In genomic region chr1:198185759-198186158, GRCh38 we compare ENCODE assay signal across 13 cellular contexts. TPM values are rescaled to one million over a fixed set of nuclear protein-coding genes. Genes with fewer than 3 reads are reported as not detected.
A peak's percentile ranks its signal among the peaks of the same experiment; 100 is the strongest.
DNase-seq lines count a peak whose midpoint lies in the region; ATAC-seq and TF ChIP-seq lines count a peak whose summit lies in the region.
"Had no signal": no experiment of that assay in that cellular context is flagged by ENCODE, and none has a peak within 500 bp of the region (broad histone marks: within the 10 kb centered on the region; RNA-seq: fewer than 3 reads in every experiment).

No MANE protein-coding gene starts in this region.

- no peak for DNase-seq in CD4-positive, alpha-beta memory T cell
- DNase-seq in activated CD4-positive, alpha-beta memory T cell treated with anti-CD3 and anti-CD28 coated beads, Interleukin-2, amount 10 ng/mL, durations not matched to agents 7 days and 5 days = no peak
- no peak for DNase-seq in Peyer's patch
- no peak for DNase-seq in ovary
- DNase-seq in lower lobe of right lung = no peak
- DNase-seq in vagina (ENCODE audit: extremely low spot score in 2 of 2) = no peak
- DNase-seq: C1 segment of cervical spinal cord; central memory CD4-positive, alpha-beta T cell; NCI-H510A; pancreas; stimulated activated CD4-positive, alpha-beta T cell treated with anti-CD3 and anti-CD28 coated beads, Interleukin-2, amount 100 ng/mL, for 48 hours had no signal

- H3K4me1 Mint-ChIP-seq in CD4-positive, alpha-beta memory T cell = peaks cover 51 to 83% (median 73%) of the 10 kb centered on the region in 4 donors
- peaks cover 75% of the 10 kb centered on the region for H3K4me1 Mint-ChIP-seq in activated CD4-positive, alpha-beta memory T cell treated with anti-CD3 and anti-CD28 coated beads, Interleukin-2, amount 10 ng/mL, durations not matched to agents 7 days and 5 days

- intact Hi-C loops in CD4-positive, alpha-beta memory T cell (cut with micrococcal nuclease) = loop anchor here (2.0 kb wide), 1 partner anchor 13 kb away; no protein-coding TSS in a partner anchor
- intact Hi-C loops in ovary (cut with DNase I) (no loop called here), lower lobe of right lung (cut with DNase I) (no loop called here), vagina (cut with DNase I) (no loop called here)

- H3K27ac Mint-ChIP-seq in CD4-positive, alpha-beta memory T cell = peak overlapping the region; percentile 49 to 93 (median 76)
- H3K27ac Mint-ChIP-seq in activated CD4-positive, alpha-beta memory T cell treated with anti-CD3 and anti-CD28 coated beads, Interleukin-2, amount 10 ng/mL, durations not matched to agents 7 days and 5 days = peak overlapping the region; percentile 31

- H3K4me1 ChIP-seq in CD4-positive, alpha-beta memory T cell (ENCODE audit: insufficient read depth, low read length) = peaks cover 92% of the 10 kb centered on the region
- H3K4me1 ChIP-seq in Peyer's patch (peaks cover 0 to 30% (median 11%) of the 10 kb centered on the region in 4 donors), ovary (ENCODE audit: insufficient read depth) (peaks cover 11% of the 10 kb centered on the region), lower lobe of right lung (peaks cover 40% of the 10 kb centered on the region), vagina (peaks cover 73% of the 10 kb centered on the region)

- peak; percentile 66 for ATAC-seq in GM18907 (IDR thresholded peaks at IDR 0.05; ENCODE audit: unreplicated experiment)
- ATAC-seq in HG02943 (IDR thresholded peaks at IDR 0.05; ENCODE audit: low read depth, unreplicated experiment) = peak; percentile 59
- no peak for ATAC-seq in lower lobe of right lung
- ATAC-seq: pancreas had no signal

- no peaks in the 10 kb centered on the region for H3K9me3 ChIP-seq in CD4-positive, alpha-beta memory T cell (ENCODE audit: control insufficient read depth in 1 of 2, low read length in 2 of 2)
- H3K9me3 ChIP-seq in Peyer's patch = no peaks in the 10 kb centered on the region
- H3K9me3 ChIP-seq in ovary = no peaks in the 10 kb centered on the region
- no peaks in the 10 kb centered on the region for H3K9me3 ChIP-seq in lower lobe of right lung
- H3K9me3 ChIP-seq in vagina = no peaks in the 10 kb centered on the region
- H3K9me3 ChIP-seq: pancreas had no signal

- CTCF ChIA-PET in CD4-positive, alpha-beta memory T cell (lab: Charles Lee; ENCODE audit: partially characterized antibody) = interaction anchor here (1.0 to 1.5 kb wide), 5 partner anchors 11 to 279 kb away, joined by 3 to 5 read pairs (median 4); partner anchors contain the start of gene NEK7
- CTCF ChIA-PET in activated CD4-positive, alpha-beta memory T cell treated with anti-CD3 and anti-CD28 coated beads, Interleukin-2, amount 10 ng/mL, durations not matched to agents 7 days and 5 days (lab: Charles Lee) = interaction anchor here (1.2 to 1.4 kb wide), 4 partner anchors 14 to 79 kb away, joined by 4 to 5 read pairs (median 4); no protein-coding TSS in a partner anchor

- no peak overlapping the region for H3K27ac ChIP-seq in CD4-positive, alpha-beta memory T cell (ENCODE audit: low read depth, low read length)
- H3K27ac ChIP-seq in Peyer's patch (no peak overlapping the region), ovary (no peak overlapping the region), lower lobe of right lung (no peak overlapping the region), vagina (no peak overlapping the region)
- H3K27ac ChIP-seq: pancreas had no signal

- WGBS in ovary, 3 donors = 56 to 67% (median 63%) methylated on average over 2 of the region's 2 CpGs

- TF ChIP-seq POLR2A in Peyer's patch (IDR thresholded peaks at IDR 0.05) (no peak), ovary (IDR thresholded peaks at IDR 0.05) (no peak), vagina (IDR thresholded peaks at IDR 0.05) (no peak)

- no peaks in the 10 kb centered on the region for H3K27me3 ChIP-seq in CD4-positive, alpha-beta memory T cell (ENCODE audit: insufficient read depth, low read length)
- H3K27me3 ChIP-seq in Peyer's patch (no peaks in the 10 kb centered on the region), ovary (no peaks in the 10 kb centered on the region), lower lobe of right lung (ENCODE audit: low read depth) (no peaks in the 10 kb centered on the region), vagina (no peaks in the 10 kb centered on the region)
- H3K27me3 ChIP-seq: pancreas had no signal

- no peak for TF ChIP-seq EP300 in ovary (IDR thresholded peaks at IDR 0.05)

- H3K27me3 Mint-ChIP-seq in CD4-positive, alpha-beta memory T cell = no peaks in the 10 kb centered on the region
- H3K27me3 Mint-ChIP-seq in activated CD4-positive, alpha-beta memory T cell treated with anti-CD3 and anti-CD28 coated beads, Interleukin-2, amount 10 ng/mL, durations not matched to agents 7 days and 5 days = no peaks in the 10 kb centered on the region

- H3K4me3 ChIP-seq in CD4-positive, alpha-beta memory T cell (ENCODE audit: low read length in 2 of 2) = no peak overlapping the region
- H3K4me3 ChIP-seq in Peyer's patch = no peak overlapping the region
- no peak overlapping the region for H3K4me3 ChIP-seq in ovary
- H3K4me3 ChIP-seq in lower lobe of right lung = no peak overlapping the region
- H3K4me3 ChIP-seq in vagina = no peak overlapping the region
- H3K4me3 ChIP-seq: pancreas had no signal

- H3K4me3 Mint-ChIP-seq in CD4-positive, alpha-beta memory T cell = peak overlapping the region in 7 of 8 donors; percentile 11 to 75 (median 49)
- peak overlapping the region; percentile 9 for H3K4me3 Mint-ChIP-seq in activated CD4-positive, alpha-beta memory T cell treated with anti-CD3 and anti-CD28 coated beads, Interleukin-2, amount 10 ng/mL, durations not matched to agents 7 days and 5 days

- no peaks in the 10 kb centered on the region for H3K36me3 ChIP-seq in CD4-positive, alpha-beta memory T cell (ENCODE audit: insufficient read depth, low read length)
- no peaks in the 10 kb centered on the region for H3K36me3 ChIP-seq in Peyer's patch
- no peaks in the 10 kb centered on the region for H3K36me3 ChIP-seq in ovary
- no peaks in the 10 kb centered on the region for H3K36me3 ChIP-seq in lower lobe of right lung
- H3K36me3 ChIP-seq in vagina = no peaks in the 10 kb centered on the region
- H3K36me3 ChIP-seq: pancreas had no signal

- POLR2A ChIA-PET in CD4-positive, alpha-beta memory T cell (lab: Charles Lee; ENCODE audit: partially characterized antibody) = interaction anchor here (0.7 to 4.1 kb wide), 7 partner anchors 12 to 559 kb away, joined by 3 to 47 read pairs (median 9); partner anchors contain the start of gene NEK7
- POLR2A ChIA-PET in activated CD4-positive, alpha-beta memory T cell treated with anti-CD3 and anti-CD28 coated beads, Interleukin-2, amount 10 ng/mL, durations not matched to agents 7 days and 5 days (lab: Charles Lee) = interaction anchor here (0.7 to 3.1 kb wide), 7 partner anchors 8 to 425 kb away, joined by 3 to 11 read pairs (median 4); no protein-coding TSS in a partner anchor

- no peaks in the 10 kb centered on the region for H3K9me3 Mint-ChIP-seq in CD4-positive, alpha-beta memory T cell
- peaks cover 5% of the 10 kb centered on the region for H3K9me3 Mint-ChIP-seq in activated CD4-positive, alpha-beta memory T cell treated with anti-CD3 and anti-CD28 coated beads, Interleukin-2, amount 10 ng/mL, durations not matched to agents 7 days and 5 days

- TF ChIP-seq CTCF in Peyer's patch (IDR thresholded peaks at IDR 0.05) = no peak
- TF ChIP-seq CTCF in ovary (IDR thresholded peaks at IDR 0.05) = no peak
- TF ChIP-seq CTCF in lower lobe of right lung (IDR thresholded peaks at IDR 0.05) = no peak
- no peak for TF ChIP-seq CTCF in vagina (IDR thresholded peaks at IDR 0.05)

- no peaks in the 10 kb centered on the region for H3K36me3 Mint-ChIP-seq in CD4-positive, alpha-beta memory T cell
- peaks cover 9% of the 10 kb centered on the region for H3K36me3 Mint-ChIP-seq in activated CD4-positive, alpha-beta memory T cell treated with anti-CD3 and anti-CD28 coated beads, Interleukin-2, amount 10 ng/mL, durations not matched to agents 7 days and 5 days (ENCODE audit: low read depth)

RNA-seq across cellular contexts. Expression of gene NEK7, which starts 29.0 kb away (rescaled TPM):
- total RNA-seq in CD4-positive, alpha-beta memory T cell = 10 to 100 TPM; 56.9 to 63.8 TPM
- 10 to 100 TPM; 53.5 to 57.6 TPM for polyA plus RNA-seq in CD4-positive, alpha-beta memory T cell
- total RNA-seq in activated CD4-positive, alpha-beta memory T cell treated with anti-CD3 and anti-CD28 coated beads, Interleukin-2, amount 10 ng/mL, durations not matched to agents 7 days and 5 days = 10 to 100 TPM; 73.5 to 79.6 TPM
- total RNA-seq in Peyer's patch = 10 to 100 TPM; 62.3 to 75.1 (median 66.5) TPM
- total RNA-seq in ovary = 10 to 100 TPM; 56.3 to 87.0 (median 61.7) TPM
- polyA plus RNA-seq in ovary = 10 to 100 TPM; 25.0 to 35.8 TPM
- 98.1 TPM for total RNA-seq in lower lobe of right lung
- 99.4 TPM for total RNA-seq in vagina

Comparison
In these comparisons a context has a peak if more than half of its experiments do, and no peak if none do; other contexts are left out.
1. ATAC-seq: peak in GM18907 (single experiment) and HG02943 (single experiment); none in lower lobe of right lung (0 of 2).